In the genomic region with DNA sequence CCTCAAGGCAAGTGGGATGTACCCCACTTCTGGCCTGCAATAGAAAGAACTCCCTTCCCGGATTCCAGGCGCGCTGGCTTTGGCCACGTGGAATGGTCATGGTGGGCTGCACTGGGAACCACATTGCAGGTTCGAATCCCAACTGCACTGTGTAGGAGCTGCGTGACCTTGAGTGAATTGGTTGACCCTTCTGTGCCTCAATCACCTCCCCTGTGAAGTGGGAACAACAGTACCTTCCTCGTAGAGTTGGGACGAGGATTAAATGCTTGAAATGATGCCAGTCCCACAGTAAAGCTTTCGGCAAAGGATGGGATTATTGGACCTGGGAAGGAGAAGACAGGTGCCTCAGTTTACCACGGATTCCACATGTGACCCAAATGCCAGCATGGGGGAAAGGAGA, we compare ENCODE assay signal across 1 cellular context.
TF ChIP-seq lines count a peak whose summit lies in the region.

No MANE protein-coding gene starts in this region.

TF ChIP-seq in SK-N-SH treated with all-trans-retinoic acid at 6 μM for 48 hours, 23 proteins besides CTCF, POLR2A, EP300 and RAD21 (continued from another document):
- TF ChIP-seq, protein P1, sequence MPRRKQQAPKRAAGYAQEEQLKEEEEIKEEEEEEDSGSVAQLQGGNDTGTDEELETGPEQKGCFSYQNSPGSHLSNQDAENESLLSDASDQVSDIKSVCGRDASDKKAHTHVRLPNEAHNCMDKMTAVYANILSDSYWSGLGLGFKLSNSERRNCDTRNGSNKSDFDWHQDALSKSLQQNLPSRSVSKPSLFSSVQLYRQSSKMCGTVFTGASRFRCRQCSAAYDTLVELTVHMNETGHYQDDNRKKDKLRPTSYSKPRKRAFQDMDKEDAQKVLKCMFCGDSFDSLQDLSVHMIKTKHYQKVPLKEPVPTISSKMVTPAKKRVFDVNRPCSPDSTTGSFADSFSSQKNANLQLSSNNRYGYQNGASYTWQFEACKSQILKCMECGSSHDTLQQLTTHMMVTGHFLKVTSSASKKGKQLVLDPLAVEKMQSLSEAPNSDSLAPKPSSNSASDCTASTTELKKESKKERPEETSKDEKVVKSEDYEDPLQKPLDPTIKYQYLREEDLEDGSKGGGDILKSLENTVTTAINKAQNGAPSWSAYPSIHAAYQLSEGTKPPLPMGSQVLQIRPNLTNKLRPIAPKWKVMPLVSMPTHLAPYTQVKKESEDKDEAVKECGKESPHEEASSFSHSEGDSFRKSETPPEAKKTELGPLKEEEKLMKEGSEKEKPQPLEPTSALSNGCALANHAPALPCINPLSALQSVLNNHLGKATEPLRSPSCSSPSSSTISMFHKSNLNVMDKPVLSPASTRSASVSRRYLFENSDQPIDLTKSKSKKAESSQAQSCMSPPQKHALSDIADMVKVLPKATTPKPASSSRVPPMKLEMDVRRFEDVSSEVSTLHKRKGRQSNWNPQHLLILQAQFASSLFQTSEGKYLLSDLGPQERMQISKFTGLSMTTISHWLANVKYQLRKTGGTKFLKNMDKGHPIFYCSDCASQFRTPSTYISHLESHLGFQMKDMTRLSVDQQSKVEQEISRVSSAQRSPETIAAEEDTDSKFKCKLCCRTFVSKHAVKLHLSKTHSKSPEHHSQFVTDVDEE (CRISPR knock-in tag; IDR thresholded peaks at IDR 0.05), result no peak
- TF ChIP-seq RARB (CRISPR knock-in tag; IDR thresholded peaks at IDR 0.05) (no peak), ZNF8 (CRISPR knock-in tag; IDR thresholded peaks at IDR 0.05) (no peak), SNAI2 (CRISPR knock-in tag; IDR thresholded peaks at IDR 0.05) (no peak), ZC3H10 (CRISPR knock-in tag; IDR thresholded peaks at IDR 0.05) (no peak), CSDC2 (CRISPR knock-in tag; IDR thresholded peaks at IDR 0.05) (no peak), GLIS3 (CRISPR knock-in tag; IDR thresholded peaks at IDR 0.05) (no peak), PPARA (CRISPR knock-in tag; IDR thresholded peaks at IDR 0.05; ENCODE audit: borderline replicate concordance) (no peak), TOX (CRISPR knock-in tag; IDR thresholded peaks at IDR 0.05; ENCODE audit: borderline replicate concordance) (no peak), ESRRG (CRISPR knock-in tag; IDR thresholded peaks at IDR 0.05) (no peak)
TF ChIP-seq in SK-N-SH treated with all-trans-retinoic acid at 6 μM for 48 hours: peak in this region for 0.
